10 cellular contexts compared by ENCODE assay signal in genomic region chr20:56628015-56628872, GRCh38. TPM values are rescaled to one million over a fixed set of nuclear protein-coding genes. Genes with fewer than 3 reads are reported as not detected.
DNase-seq lines count a peak whose midpoint lies in the region; ATAC-seq lines count a peak whose summit lies in the region.
"Had no signal": no experiment of that assay in that cellular context is flagged by ENCODE, and none has a peak within 500 bp of the region (broad histone marks: within the 10 kb centered on the region; RNA-seq: fewer than 3 reads in every experiment).

No MANE protein-coding gene starts in this region.

- H3K4me1 Mint-ChIP-seq in activated CD8-positive, alpha-beta memory T cell treated with anti-CD3 and anti-CD28 coated beads, Interleukin-2, amount 10 ng/mL, durations not matched to agents 7 days and 5 days = peaks cover 9% of the 10 kb centered on the region
- peaks cover 10% of the 10 kb centered on the region for H3K4me1 Mint-ChIP-seq in stimulated activated memory B cell treated with anti-CD40 and anti-IgM and Interleukin-4, amounts not matched to agents 10 μg/mL and 1 μg/mL and 100 μg/mL, for 72 hours

- H3K4me1 ChIP-seq in iPS DF 6.9 (ENCODE audit: control insufficient read depth, insufficient read depth, low read length) = peaks cover 8% of the 10 kb centered on the region

- H3K27me3 Mint-ChIP-seq in activated CD8-positive, alpha-beta memory T cell treated with anti-CD3 and anti-CD28 coated beads, Interleukin-2, amount 10 ng/mL, durations not matched to agents 7 days and 5 days = peaks cover 76% of the 10 kb centered on the region
- peaks cover 82% of the 10 kb centered on the region for H3K27me3 Mint-ChIP-seq in stimulated activated memory B cell treated with anti-CD40 and anti-IgM and Interleukin-4, amounts not matched to agents 10 μg/mL and 1 μg/mL and 100 μg/mL, for 72 hours

- no peak overlapping the region for H3K27ac Mint-ChIP-seq in activated CD8-positive, alpha-beta memory T cell treated with anti-CD3 and anti-CD28 coated beads, Interleukin-2, amount 10 ng/mL, durations not matched to agents 7 days and 5 days
- H3K27ac Mint-ChIP-seq in stimulated activated memory B cell treated with anti-CD40 and anti-IgM and Interleukin-4, amounts not matched to agents 10 μg/mL and 1 μg/mL and 100 μg/mL, for 72 hours = no peak overlapping the region
- H3K27ac Mint-ChIP-seq: activated naive CD4-positive, alpha-beta T cell treated with anti-CD3 and anti-CD28 coated beads, Interleukin-2, amount 50 U/mL, for 72 hours had no signal

- H3K27ac ChIP-seq in iPS DF 6.9 (ENCODE audit: low read length) (no peak overlapping the region), caudate nucleus (ENCODE audit: low read depth, low read length) (no peak overlapping the region)
- H3K27ac ChIP-seq: HL-60 had no signal

- H3K4me3 ChIP-seq in iPS DF 6.9 (ENCODE audit: low read length) = peak overlapping the region; percentile 78; the same call in 1 of the 2 replicates

- no peaks in the 10 kb centered on the region for H3K9me3 Mint-ChIP-seq in activated CD8-positive, alpha-beta memory T cell treated with anti-CD3 and anti-CD28 coated beads, Interleukin-2, amount 10 ng/mL, durations not matched to agents 7 days and 5 days (ENCODE audit: low read depth)
- H3K9me3 Mint-ChIP-seq in stimulated activated memory B cell treated with anti-CD40 and anti-IgM and Interleukin-4, amounts not matched to agents 10 μg/mL and 1 μg/mL and 100 μg/mL, for 72 hours = no peaks in the 10 kb centered on the region
- H3K9me3 Mint-ChIP-seq: activated naive CD4-positive, alpha-beta T cell treated with anti-CD3 and anti-CD28 coated beads, Interleukin-2, amount 50 U/mL, for 72 hours had no signal

- no CpG with 5 or more reads among the region's 48 CpGs for WGBS in iPS DF 6.9 (ENCODE audit: insufficient coverage, insufficient read length)

- no peaks in the 10 kb centered on the region for H3K36me3 ChIP-seq in iPS DF 6.9 (ENCODE audit: control insufficient read depth, insufficient read depth, low read length)

- DNase-seq in NCI-H748 (lab: John Stamatoyannopoulos, UW; ENCODE audit: unreplicated experiment) (peak; percentile 22), NCI-H748 treated with DMSO at 0.1 percent for 48 hours (lab: John Stamatoyannopoulos, UW) (no peak), iPS DF 6.9 (ENCODE audit: low read depth, low spot score) (no peak), NCI-H1092 treated with DMSO at 0.1 percent for 48 hours (lab: John Stamatoyannopoulos, UW) (no peak), caudate nucleus (lab: John Stamatoyannopoulos, UW) (no peak)
- DNase-seq in activated CD8-positive, alpha-beta memory T cell treated with anti-CD3 and anti-CD28 coated beads, Interleukin-2, amount 10 ng/mL, durations not matched to agents 7 days and 5 days = no peak

- peak overlapping the region; percentile 38 for H3K4me3 Mint-ChIP-seq in activated CD8-positive, alpha-beta memory T cell treated with anti-CD3 and anti-CD28 coated beads, Interleukin-2, amount 10 ng/mL, durations not matched to agents 7 days and 5 days
- H3K4me3 Mint-ChIP-seq in stimulated activated memory B cell treated with anti-CD40 and anti-IgM and Interleukin-4, amounts not matched to agents 10 μg/mL and 1 μg/mL and 100 μg/mL, for 72 hours = peak overlapping the region; percentile 37

- ATAC-seq in activated CD8-positive, alpha-beta memory T cell treated with anti-CD3 and anti-CD28 coated beads, Interleukin-2, amount 10 ng/mL, durations not matched to agents 7 days and 5 days = no peak
- no peak for ATAC-seq in stimulated activated memory B cell treated with anti-CD40 and anti-IgM and Interleukin-4, amounts not matched to agents 10 μg/mL and 1 μg/mL and 100 μg/mL, for 72 hours
- no peak for ATAC-seq in HG03196 (IDR thresholded peaks at IDR 0.05; ENCODE audit: unreplicated experiment)

- peaks cover 38% of the 10 kb centered on the region for H3K27me3 ChIP-seq in iPS DF 6.9 (ENCODE audit: control insufficient read depth, insufficient read depth, low read length)

- H3K36me3 Mint-ChIP-seq in activated CD8-positive, alpha-beta memory T cell treated with anti-CD3 and anti-CD28 coated beads, Interleukin-2, amount 10 ng/mL, durations not matched to agents 7 days and 5 days = peaks cover 3% of the 10 kb centered on the region
- no peaks in the 10 kb centered on the region for H3K36me3 Mint-ChIP-seq in stimulated activated memory B cell treated with anti-CD40 and anti-IgM and Interleukin-4, amounts not matched to agents 10 μg/mL and 1 μg/mL and 100 μg/mL, for 72 hours
- H3K36me3 Mint-ChIP-seq: activated naive CD4-positive, alpha-beta T cell treated with anti-CD3 and anti-CD28 coated beads, Interleukin-2, amount 50 U/mL, for 72 hours had no signal

- H3K9me3 ChIP-seq in iPS DF 6.9 (ENCODE audit: control insufficient read depth, insufficient read depth, low read length) = no peaks in the 10 kb centered on the region

- CTCF ChIA-PET in activated CD8-positive, alpha-beta memory T cell treated with anti-CD3 and anti-CD28 coated beads, Interleukin-2, amount 10 ng/mL, durations not matched to agents 7 days and 5 days (lab: Charles Lee) = no interaction called here

RNA-seq across cellular contexts. Expression of gene TFAP2C, which starts 0.9 kb away (rescaled TPM):
- total RNA-seq in activated CD8-positive, alpha-beta memory T cell treated with anti-CD3 and anti-CD28 coated beads, Interleukin-2, amount 10 ng/mL, durations not matched to agents 7 days and 5 days = not detected
- total RNA-seq: activated naive CD4-positive, alpha-beta T cell treated with anti-CD3 and anti-CD28 coated beads, Interleukin-2, amount 50 U/mL, for 72 hours had no signal
